Comparison of ENCODE assay signal across 18 cellular contexts in genomic region chr2:194566907-194567660, GRCh38.
A peak's percentile ranks its signal among the peaks of the same experiment; 100 is the strongest.
DNase-seq lines count a peak whose midpoint lies in the region; ATAC-seq lines count a peak whose summit lies in the region.
"Had no signal": no experiment of that assay in that cellular context is flagged by ENCODE, and none has a peak within 500 bp of the region (broad histone marks: within the 10 kb centered on the region; RNA-seq: fewer than 3 reads in every experiment).

No MANE protein-coding gene starts in this region.

- H4K91ac ChIP-seq in trophoblast cell (ENCODE audit: low read depth, low read length): no peak overlapping the region

- no CpG with 5 or more reads among the region's 1 CpG for WGBS in trophoblast cell (ENCODE audit: extremely low coverage, insufficient coverage, insufficient read length)

- no peak overlapping the region for H2AK5ac ChIP-seq in trophoblast cell (ENCODE audit: low read length)

- H3K27ac ChIP-seq in trophoblast cell (ENCODE audit: low read depth, low read length): no peak overlapping the region
- H3K27ac ChIP-seq: BLaER1, breast epithelium, heart left ventricle had no signal

- H3K79me1 ChIP-seq in trophoblast cell (ENCODE audit: low read length): no peaks in the 10 kb centered on the region

- H2AFZ ChIP-seq in trophoblast cell (ENCODE audit: insufficient read depth, low read length, poor library complexity): no peak overlapping the region

- H3K4ac ChIP-seq in trophoblast cell (ENCODE audit: low read depth, low read length): no peak overlapping the region

- H3K9me3 ChIP-seq in trophoblast cell (ENCODE audit: insufficient read depth, low read depth, low read length): no peaks in the 10 kb centered on the region
- H3K9me3 ChIP-seq: BLaER1, breast epithelium, heart left ventricle had no signal

- no peak overlapping the region for H3K9ac ChIP-seq in trophoblast cell (ENCODE audit: low read length)
- H3K9ac ChIP-seq: BLaER1 had no signal

- H3K4me2 ChIP-seq in trophoblast cell (ENCODE audit: low read length): no peak overlapping the region
- H3K4me2 ChIP-seq: BLaER1 had no signal

- no peaks in the 10 kb centered on the region for H3K79me2 ChIP-seq in trophoblast cell (ENCODE audit: control insufficient read depth, insufficient read depth, low read length, poor library complexity)

- no peak overlapping the region for H2BK5ac ChIP-seq in trophoblast cell (ENCODE audit: low read depth, low read length, poor library complexity)

- no peak overlapping the region for H3K14ac ChIP-seq in trophoblast cell (ENCODE audit: low read length)

- H2BK120ac ChIP-seq in trophoblast cell (ENCODE audit: insufficient read depth, low read length, poor library complexity): no peak overlapping the region

- ATAC-seq in GM18909 (IDR thresholded peaks at IDR 0.05; ENCODE audit: poor library complexity, unreplicated experiment) (peak; percentile 87), GM21528 (IDR thresholded peaks at IDR 0.05; ENCODE audit: low FRiP score, unreplicated experiment) (peak; percentile 86), HG02973 (IDR thresholded peaks at IDR 0.05; ENCODE audit: unreplicated experiment) (peak; percentile 91), HG03558 (IDR thresholded peaks at IDR 0.05; ENCODE audit: extremely low read depth, unreplicated experiment) (peak; percentile 80)
- ATAC-seq: heart left ventricle; left cardiac atrium; naive thymus-derived CD8-positive, alpha-beta T cell had no signal

- no peaks in the 10 kb centered on the region for H3K27me3 ChIP-seq in trophoblast cell (ENCODE audit: insufficient read depth, low read length)
- H3K27me3 ChIP-seq: BLaER1, breast epithelium, heart left ventricle had no signal

- no peak overlapping the region for H3K4me3 ChIP-seq in trophoblast cell (ENCODE audit: low read depth, low read length)
- H3K4me3 ChIP-seq: BLaER1, breast epithelium, heart left ventricle had no signal

- H4K12ac ChIP-seq in trophoblast cell (ENCODE audit: low read depth, low read length): no peak overlapping the region

- no peak overlapping the region for H3K18ac ChIP-seq in trophoblast cell (ENCODE audit: low read length)

- no peak for DNase-seq in effector CD8-positive, alpha-beta T cell (lab: John Stamatoyannopoulos, UW)
- no peak for DNase-seq in stimulated activated CD4-positive, alpha-beta T cell treated with anti-CD3 and anti-CD28 coated beads, Interleukin-4, amount 100 ng/mL, for 4 hours
- no peak for DNase-seq in mesenteric fat pad (ENCODE audit: low spot score)
- no peak for DNase-seq in trophoblast cell
- DNase-seq: activated CD4-positive, alpha-beta memory T cell treated with anti-CD3 and anti-CD28 coated beads, Interleukin-2, amount 10 ng/mL, durations not matched to agents 7 days and 5 days; activated effector memory CD4-positive, alpha-beta T cell treated with Interleukin-2 at 50 U/mL for 16 hours; heart left ventricle; left cardiac atrium; naive thymus-derived CD8-positive, alpha-beta T cell; NCI-H510A; retina; RPMI8226 had no signal

- no peaks in the 10 kb centered on the region for H3K36me3 ChIP-seq in trophoblast cell (ENCODE audit: control insufficient read depth in 1 of 2, insufficient read depth in 2 of 2, low read length in 2 of 2)
- H3K36me3 ChIP-seq: BLaER1, breast epithelium, heart left ventricle had no signal

- H4K8ac ChIP-seq in trophoblast cell (ENCODE audit: low read depth, low read length): no peak overlapping the region

- H3K4me1 ChIP-seq in trophoblast cell (ENCODE audit: control insufficient read depth in 1 of 2, insufficient read depth in 2 of 2, low read length in 2 of 2): no peaks in the 10 kb centered on the region
- H3K4me1 ChIP-seq: BLaER1, breast epithelium, heart left ventricle had no signal

- no peak overlapping the region for H2BK12ac ChIP-seq in trophoblast cell (ENCODE audit: low read length)

- no peak overlapping the region for H3K23ac ChIP-seq in trophoblast cell (ENCODE audit: low read length)
